ENCODE assay signal across 1 cellular context in the genomic region with DNA sequence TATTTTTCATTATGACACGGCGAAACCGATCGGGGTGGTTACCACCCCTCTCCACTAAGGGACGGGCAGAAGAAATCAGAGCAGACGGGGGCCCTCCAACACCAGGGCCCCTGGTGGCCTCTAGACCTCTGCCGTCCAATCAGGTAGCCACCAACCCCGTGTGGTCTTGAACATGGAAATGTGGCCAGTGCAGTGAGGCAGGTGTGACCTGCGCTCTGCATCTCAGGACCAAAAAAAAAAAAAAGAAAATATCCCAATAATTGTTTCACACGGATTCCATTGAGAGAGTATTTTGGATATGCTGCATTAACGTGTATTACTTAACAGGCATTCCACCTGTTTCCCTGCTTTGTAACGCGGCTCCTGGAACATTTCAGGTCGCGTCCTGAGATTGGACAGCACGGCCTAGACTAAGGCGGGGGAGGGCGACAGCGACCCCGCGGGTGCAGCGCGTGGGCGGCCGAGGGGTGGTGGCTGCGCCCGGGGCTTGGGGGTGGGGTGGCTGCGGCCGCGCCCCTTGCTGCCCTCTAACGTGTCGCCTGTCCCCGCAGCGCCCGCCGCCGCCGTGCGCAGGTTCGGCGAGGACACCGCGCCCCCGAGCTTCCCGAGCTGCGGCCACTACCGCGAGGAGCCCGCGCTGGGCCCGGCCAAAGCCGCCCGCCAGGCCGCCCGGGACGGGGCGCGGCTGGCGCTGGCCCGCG.
TF ChIP-seq lines count a peak whose summit lies in the region.

No MANE protein-coding gene starts in this region.

TF ChIP-seq in endothelial cell of umbilical vein, 7 proteins besides CTCF, POLR2A, EP300 and RAD21:
- TF ChIP-seq EZH2 (IDR thresholded peaks at IDR 0.05; ENCODE audit: borderline replicate concordance, low read depth, low read length, severe bottlenecking) (no peak), JUN (IDR thresholded peaks at IDR 0.05; ENCODE audit: borderline replicate concordance, insufficient read depth, insufficient read length, low read depth) (no peak), POLR2AphosphoS5 (IDR thresholded peaks at IDR 0.05; ENCODE audit: insufficient read depth, low read depth, low read length) (no peak), MAX (IDR thresholded peaks at IDR 0.05; ENCODE audit: insufficient read depth, insufficient read length) (no peak), FOS (IDR thresholded peaks at IDR 0.05; ENCODE audit: borderline replicate concordance, insufficient read depth, low read length) (no peak), MYC (IDR thresholded peaks at IDR 0.05; ENCODE audit: low read depth, low read length) (no peak), GATA2 (IDR thresholded peaks at IDR 0.05; ENCODE audit: insufficient read depth, insufficient read length, low read depth, low read length) (no peak)
